In the genomic region with DNA sequence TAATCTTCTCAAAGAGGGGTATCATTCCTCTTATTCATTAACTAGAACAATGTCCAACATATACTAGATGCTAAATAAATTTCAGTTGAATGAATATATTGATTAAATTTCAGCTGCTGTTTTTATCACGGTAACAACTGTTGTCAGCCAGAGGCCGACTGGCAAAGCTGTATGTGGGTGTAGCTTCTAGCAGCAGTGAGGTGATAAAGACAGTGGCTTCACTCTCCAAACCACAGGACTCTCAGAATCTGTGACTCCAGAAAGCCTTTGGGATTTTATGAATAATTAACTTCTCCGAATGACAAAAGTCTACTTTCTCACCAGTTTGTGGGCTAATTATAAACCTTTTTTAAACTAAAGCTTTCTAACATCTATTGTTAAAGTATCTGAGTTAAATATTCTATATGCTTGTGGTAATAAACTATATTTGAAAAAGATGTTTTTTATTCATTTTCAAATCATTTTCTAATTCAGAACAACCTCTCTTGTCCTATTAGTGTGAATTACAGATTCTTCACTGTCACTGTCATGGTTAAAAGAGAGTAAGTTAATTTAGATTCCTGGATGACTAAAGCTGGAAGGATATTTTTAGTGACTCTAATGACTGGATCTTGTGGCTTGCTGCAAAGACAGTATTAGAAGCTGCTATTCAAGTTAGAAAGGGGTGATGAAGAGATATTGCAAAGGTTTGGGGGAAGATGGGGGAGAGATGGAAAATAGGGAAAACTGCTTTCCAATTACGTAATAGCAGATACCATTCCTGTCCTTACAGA, we compare ENCODE assay signal across 23 cellular contexts.
A peak's percentile ranks its signal among the peaks of the same experiment; 100 is the strongest.
DNase-seq lines count a peak whose midpoint lies in the region; ATAC-seq and TF ChIP-seq lines count a peak whose summit lies in the region.
"Had no signal": no experiment of that assay in that cellular context is flagged by ENCODE, and none has a peak within 500 bp of the region (broad histone marks: within the 10 kb centered on the region; RNA-seq: fewer than 3 reads in every experiment).

No MANE protein-coding gene starts in this region.

- intact Hi-C loops in dorsolateral prefrontal cortex (cut with DNase I): no loop called here

- peaks cover 7% of the 10 kb centered on the region for H3F3A ChIP-seq in neural cell (ENCODE audit: insufficient read depth, low read length, poor library complexity, severe bottlenecking)

- TF ChIP-seq EP300 in neural cell (conservative IDR thresholded peaks at IDR 0.05; ENCODE audit: poor library complexity, severe bottlenecking): no peak

- no peak overlapping the region for H3K27ac Mint-ChIP-seq in stimulated activated naive B cell treated with anti-CD40 and anti-IgM and Interleukin-4, amounts not matched to agents 10 μg/mL and 1 μg/mL and 100 μg/mL, for 72 hours
- H3K27ac Mint-ChIP-seq: nephron progenitor cell; T-helper 2 cell treated with Interferon-gamma antibody and Interleukin-4, amounts not matched to agents 5 μg/mL and 100 μg/mL, for 36 hours had no signal

- H2AFZ ChIP-seq in neural cell (ENCODE audit: low read depth, low read length): no peak overlapping the region

- H3K9me3 Mint-ChIP-seq in stimulated activated naive B cell treated with anti-CD40 and anti-IgM and Interleukin-4, amounts not matched to agents 10 μg/mL and 1 μg/mL and 100 μg/mL, for 72 hours: no peaks in the 10 kb centered on the region
- H3K9me3 Mint-ChIP-seq: nephron progenitor cell; T-helper 2 cell treated with Interferon-gamma antibody and Interleukin-4, amounts not matched to agents 5 μg/mL and 100 μg/mL, for 36 hours had no signal

- no peaks in the 10 kb centered on the region for H4K20me1 ChIP-seq in neural cell (ENCODE audit: insufficient read depth)
- H4K20me1 ChIP-seq: BLaER1 had no signal

- H3K9me3 ChIP-seq in SK-N-MC (ENCODE audit: low read depth, low read length): no peaks in the 10 kb centered on the region
- no peaks in the 10 kb centered on the region for H3K9me3 ChIP-seq in neural cell (ENCODE audit: low read length)
- H3K9me3 ChIP-seq: BLaER1, Caco-2, upper lobe of left lung had no signal

- no peak for ATAC-seq in stimulated activated naive B cell treated with anti-CD40 and anti-IgM and Interleukin-4, amounts not matched to agents 10 μg/mL and 1 μg/mL and 100 μg/mL, for 72 hours (replicated peaks)
- ATAC-seq: left lobe of liver had no signal

- H3K27ac ChIP-seq in SK-N-MC (peak overlapping the region; percentile 83), dorsolateral prefrontal cortex (peak overlapping the region in 40 of 59 donors; percentile 0 to 80 (median 48)), neural cell (ENCODE audit: low read length) (peak overlapping the region; percentile 89)
- H3K27ac ChIP-seq: BLaER1, upper lobe of left lung had no signal

- H3K27me3 Mint-ChIP-seq in stimulated activated naive B cell treated with anti-CD40 and anti-IgM and Interleukin-4, amounts not matched to agents 10 μg/mL and 1 μg/mL and 100 μg/mL, for 72 hours: peaks cover 0 to 10% of the 10 kb centered on the region in 2 donors

- no peak for TF ChIP-seq CTCF in dorsolateral prefrontal cortex (IDR thresholded peaks at IDR 0.05 in 54 of 56, conservative IDR thresholded peaks at IDR 0.05 in 2 of 56; ENCODE audit: low read depth in 1 of 56, partially characterized antibody in 56 of 56)
- TF ChIP-seq CTCF in neural cell (IDR thresholded peaks at IDR 0.05; ENCODE audit: poor library complexity, severe bottlenecking): no peak

- TF ChIP-seq RAD21 in neural cell (conservative IDR thresholded peaks at IDR 0.05): no peak

- H3K9me2 ChIP-seq in neural cell (ENCODE audit: insufficient read depth, low read length): no peaks in the 10 kb centered on the region

- H3K27me3 ChIP-seq in dorsolateral prefrontal cortex (no peaks in the 10 kb centered on the region), neural cell (ENCODE audit: insufficient read depth, low read depth, low read length) (no peaks in the 10 kb centered on the region)
- H3K27me3 ChIP-seq: BLaER1, upper lobe of left lung had no signal

- H3K9ac ChIP-seq in SK-N-MC (ENCODE audit: insufficient read length) (no peak overlapping the region), neural cell (ENCODE audit: low read length) (peak overlapping the region; percentile 36)
- H3K9ac ChIP-seq: BLaER1 had no signal

- no peaks in the 10 kb centered on the region for H3K4me1 Mint-ChIP-seq in stimulated activated naive B cell treated with anti-CD40 and anti-IgM and Interleukin-4, amounts not matched to agents 10 μg/mL and 1 μg/mL and 100 μg/mL, for 72 hours

- no peak overlapping the region for H3K4me3 ChIP-seq in SK-N-MC
- no peak overlapping the region for H3K4me3 ChIP-seq in dorsolateral prefrontal cortex
- peak overlapping the region; percentile 36 for H3K4me3 ChIP-seq in neural cell (ENCODE audit: low read length)
- H3K4me3 ChIP-seq: BLaER1, upper lobe of left lung had no signal

- DNase-seq in EH (ENCODE audit: low read depth): peak; percentile 21
- DNase-seq in SK-N-MC (ENCODE audit: low read depth, low spot score): no peak
- DNase-seq in dorsolateral prefrontal cortex: peak in 1 of 10 donors; percentile 41
- no peak for DNase-seq in stimulated activated naive B cell treated with anti-CD40 and anti-IgM and Interleukin-4, amounts not matched to agents 10 μg/mL and 1 μg/mL and 100 μg/mL, for 72 hours
- no peak for DNase-seq in NCI-H1436 treated with DMSO at 0.1 percent for 48 hours (lab: John Stamatoyannopoulos, UW)
- DNase-seq in DMS 273 (lab: John Stamatoyannopoulos, UW; ENCODE audit: unreplicated experiment): no peak
- DNase-seq in activated CD4-positive, alpha-beta T cell treated with anti-CD3 and anti-CD28 coated beads, Interleukin-2, amount 50 U/mL, for 1 hour: no peak
- DNase-seq: ACHN; activated naive CD4-positive, alpha-beta T cell treated with anti-CD3 and anti-CD28 coated beads, Interleukin-2, amount 50 U/mL, for 16 hours; aorta; Caco-2; cerebellar nuclear complex; erythroblast; HCEC 1CT; NCI-H2227 treated with DMSO at 0.1 percent for 48 hours; NCI-H774; nephron progenitor cell; stimulated activated CD8-positive, alpha-beta memory T cell treated with anti-CD3 and anti-CD28 coated beads, Interleukin-4, amount 100 ng/mL, for 48 hours; upper lobe of left lung had no signal

- H3K4me3 Mint-ChIP-seq in stimulated activated naive B cell treated with anti-CD40 and anti-IgM and Interleukin-4, amounts not matched to agents 10 μg/mL and 1 μg/mL and 100 μg/mL, for 72 hours: no peak overlapping the region
- H3K4me3 Mint-ChIP-seq: nephron progenitor cell; T-helper 2 cell treated with Interferon-gamma antibody and Interleukin-4, amounts not matched to agents 5 μg/mL and 100 μg/mL, for 36 hours had no signal

- no peaks in the 10 kb centered on the region for H3K36me3 ChIP-seq in SK-N-MC (ENCODE audit: insufficient read depth, low read length)
- H3K36me3 ChIP-seq in neural cell (ENCODE audit: insufficient read depth, low read length): no peaks in the 10 kb centered on the region
- H3K36me3 ChIP-seq: BLaER1, upper lobe of left lung had no signal

- no peaks in the 10 kb centered on the region for H3K79me2 ChIP-seq in neural cell (replicated peaks; ENCODE audit: insufficient read depth, low read length)

- no peaks in the 10 kb centered on the region for H3K36me3 Mint-ChIP-seq in stimulated activated naive B cell treated with anti-CD40 and anti-IgM and Interleukin-4, amounts not matched to agents 10 μg/mL and 1 μg/mL and 100 μg/mL, for 72 hours

- peak overlapping the region; percentile 68 for H3K4me2 ChIP-seq in neural cell (ENCODE audit: low read length)
- H3K4me2 ChIP-seq: BLaER1 had no signal

TF ChIP-seq in neural cell, 6 proteins besides CTCF, POLR2A, EP300 and RAD21:
- TF ChIP-seq EZH2 (IDR thresholded peaks at IDR 0.05; ENCODE audit: borderline replicate concordance, insufficient read depth, low read length, poor library complexity, severe bottlenecking) (no peak), SMC3 (conservative IDR thresholded peaks at IDR 0.05; ENCODE audit: poor library complexity) (peak; percentile 27)
